Comparison of ENCODE assay signal across 2 cellular contexts in the genomic region with DNA sequence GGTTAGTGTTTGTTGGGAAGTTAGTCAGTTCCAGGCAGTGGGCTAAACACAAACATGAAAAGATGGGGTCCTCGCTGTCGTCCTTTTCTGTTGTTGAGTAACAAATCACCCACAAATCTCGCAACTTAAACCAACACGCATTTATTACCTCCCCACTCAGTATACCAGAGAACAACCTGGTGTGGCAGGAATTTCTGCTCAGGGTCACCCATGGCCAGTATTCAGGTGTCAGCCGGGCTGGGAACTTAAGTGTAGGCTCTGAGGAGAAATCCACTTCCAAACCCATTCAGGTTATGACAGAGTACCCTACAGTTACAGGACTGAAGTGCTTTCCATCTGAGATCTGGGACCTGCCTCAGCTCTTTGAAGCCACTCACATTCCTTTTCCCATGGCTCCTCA.
TF ChIP-seq lines count a peak whose summit lies in the region.

No MANE protein-coding gene starts in this region.

TF ChIP-seq in GM23338, 12 proteins besides CTCF, POLR2A, EP300 and RAD21 (continues in another document):
- TF ChIP-seq CREB1 (CRISPR knock-in tag; IDR thresholded peaks at IDR 0.05; ENCODE audit: low read depth) (no peak), EZH2phosphoT487 (IDR thresholded peaks at IDR 0.05; ENCODE audit: unreplicated experiment) (no peak), NANOG (IDR thresholded peaks at IDR 0.05; ENCODE audit: borderline replicate concordance) (no peak), ZNF331 (CRISPR knock-in tag; IDR thresholded peaks at IDR 0.05; ENCODE audit: low read depth) (no peak), ZNF114 (CRISPR knock-in tag; IDR thresholded peaks at IDR 0.05) (no peak), JUNB (IDR thresholded peaks at IDR 0.05; ENCODE audit: unreplicated experiment) (no peak), STAT1 (IDR thresholded peaks at IDR 0.05; ENCODE audit: unreplicated experiment) (no peak)
- TF ChIP-seq, protein P1, sequence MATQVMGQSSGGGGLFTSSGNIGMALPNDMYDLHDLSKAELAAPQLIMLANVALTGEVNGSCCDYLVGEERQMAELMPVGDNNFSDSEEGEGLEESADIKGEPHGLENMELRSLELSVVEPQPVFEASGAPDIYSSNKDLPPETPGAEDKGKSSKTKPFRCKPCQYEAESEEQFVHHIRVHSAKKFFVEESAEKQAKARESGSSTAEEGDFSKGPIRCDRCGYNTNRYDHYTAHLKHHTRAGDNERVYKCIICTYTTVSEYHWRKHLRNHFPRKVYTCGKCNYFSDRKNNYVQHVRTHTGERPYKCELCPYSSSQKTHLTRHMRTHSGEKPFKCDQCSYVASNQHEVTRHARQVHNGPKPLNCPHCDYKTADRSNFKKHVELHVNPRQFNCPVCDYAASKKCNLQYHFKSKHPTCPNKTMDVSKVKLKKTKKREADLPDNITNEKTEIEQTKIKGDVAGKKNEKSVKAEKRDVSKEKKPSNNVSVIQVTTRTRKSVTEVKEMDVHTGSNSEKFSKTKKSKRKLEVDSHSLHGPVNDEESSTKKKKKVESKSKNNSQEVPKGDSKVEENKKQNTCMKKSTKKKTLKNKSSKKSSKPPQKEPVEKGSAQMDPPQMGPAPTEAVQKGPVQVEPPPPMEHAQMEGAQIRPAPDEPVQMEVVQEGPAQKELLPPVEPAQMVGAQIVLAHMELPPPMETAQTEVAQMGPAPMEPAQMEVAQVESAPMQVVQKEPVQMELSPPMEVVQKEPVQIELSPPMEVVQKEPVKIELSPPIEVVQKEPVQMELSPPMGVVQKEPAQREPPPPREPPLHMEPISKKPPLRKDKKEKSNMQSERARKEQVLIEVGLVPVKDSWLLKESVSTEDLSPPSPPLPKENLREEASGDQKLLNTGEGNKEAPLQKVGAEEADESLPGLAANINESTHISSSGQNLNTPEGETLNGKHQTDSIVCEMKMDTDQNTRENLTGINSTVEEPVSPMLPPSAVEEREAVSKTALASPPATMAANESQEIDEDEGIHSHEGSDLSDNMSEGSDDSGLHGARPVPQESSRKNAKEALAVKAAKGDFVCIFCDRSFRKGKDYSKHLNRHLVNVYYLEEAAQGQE (IDR thresholded peaks at IDR 0.05; ENCODE audit: unreplicated experiment) = no peak
- TF ChIP-seq, protein P2, sequence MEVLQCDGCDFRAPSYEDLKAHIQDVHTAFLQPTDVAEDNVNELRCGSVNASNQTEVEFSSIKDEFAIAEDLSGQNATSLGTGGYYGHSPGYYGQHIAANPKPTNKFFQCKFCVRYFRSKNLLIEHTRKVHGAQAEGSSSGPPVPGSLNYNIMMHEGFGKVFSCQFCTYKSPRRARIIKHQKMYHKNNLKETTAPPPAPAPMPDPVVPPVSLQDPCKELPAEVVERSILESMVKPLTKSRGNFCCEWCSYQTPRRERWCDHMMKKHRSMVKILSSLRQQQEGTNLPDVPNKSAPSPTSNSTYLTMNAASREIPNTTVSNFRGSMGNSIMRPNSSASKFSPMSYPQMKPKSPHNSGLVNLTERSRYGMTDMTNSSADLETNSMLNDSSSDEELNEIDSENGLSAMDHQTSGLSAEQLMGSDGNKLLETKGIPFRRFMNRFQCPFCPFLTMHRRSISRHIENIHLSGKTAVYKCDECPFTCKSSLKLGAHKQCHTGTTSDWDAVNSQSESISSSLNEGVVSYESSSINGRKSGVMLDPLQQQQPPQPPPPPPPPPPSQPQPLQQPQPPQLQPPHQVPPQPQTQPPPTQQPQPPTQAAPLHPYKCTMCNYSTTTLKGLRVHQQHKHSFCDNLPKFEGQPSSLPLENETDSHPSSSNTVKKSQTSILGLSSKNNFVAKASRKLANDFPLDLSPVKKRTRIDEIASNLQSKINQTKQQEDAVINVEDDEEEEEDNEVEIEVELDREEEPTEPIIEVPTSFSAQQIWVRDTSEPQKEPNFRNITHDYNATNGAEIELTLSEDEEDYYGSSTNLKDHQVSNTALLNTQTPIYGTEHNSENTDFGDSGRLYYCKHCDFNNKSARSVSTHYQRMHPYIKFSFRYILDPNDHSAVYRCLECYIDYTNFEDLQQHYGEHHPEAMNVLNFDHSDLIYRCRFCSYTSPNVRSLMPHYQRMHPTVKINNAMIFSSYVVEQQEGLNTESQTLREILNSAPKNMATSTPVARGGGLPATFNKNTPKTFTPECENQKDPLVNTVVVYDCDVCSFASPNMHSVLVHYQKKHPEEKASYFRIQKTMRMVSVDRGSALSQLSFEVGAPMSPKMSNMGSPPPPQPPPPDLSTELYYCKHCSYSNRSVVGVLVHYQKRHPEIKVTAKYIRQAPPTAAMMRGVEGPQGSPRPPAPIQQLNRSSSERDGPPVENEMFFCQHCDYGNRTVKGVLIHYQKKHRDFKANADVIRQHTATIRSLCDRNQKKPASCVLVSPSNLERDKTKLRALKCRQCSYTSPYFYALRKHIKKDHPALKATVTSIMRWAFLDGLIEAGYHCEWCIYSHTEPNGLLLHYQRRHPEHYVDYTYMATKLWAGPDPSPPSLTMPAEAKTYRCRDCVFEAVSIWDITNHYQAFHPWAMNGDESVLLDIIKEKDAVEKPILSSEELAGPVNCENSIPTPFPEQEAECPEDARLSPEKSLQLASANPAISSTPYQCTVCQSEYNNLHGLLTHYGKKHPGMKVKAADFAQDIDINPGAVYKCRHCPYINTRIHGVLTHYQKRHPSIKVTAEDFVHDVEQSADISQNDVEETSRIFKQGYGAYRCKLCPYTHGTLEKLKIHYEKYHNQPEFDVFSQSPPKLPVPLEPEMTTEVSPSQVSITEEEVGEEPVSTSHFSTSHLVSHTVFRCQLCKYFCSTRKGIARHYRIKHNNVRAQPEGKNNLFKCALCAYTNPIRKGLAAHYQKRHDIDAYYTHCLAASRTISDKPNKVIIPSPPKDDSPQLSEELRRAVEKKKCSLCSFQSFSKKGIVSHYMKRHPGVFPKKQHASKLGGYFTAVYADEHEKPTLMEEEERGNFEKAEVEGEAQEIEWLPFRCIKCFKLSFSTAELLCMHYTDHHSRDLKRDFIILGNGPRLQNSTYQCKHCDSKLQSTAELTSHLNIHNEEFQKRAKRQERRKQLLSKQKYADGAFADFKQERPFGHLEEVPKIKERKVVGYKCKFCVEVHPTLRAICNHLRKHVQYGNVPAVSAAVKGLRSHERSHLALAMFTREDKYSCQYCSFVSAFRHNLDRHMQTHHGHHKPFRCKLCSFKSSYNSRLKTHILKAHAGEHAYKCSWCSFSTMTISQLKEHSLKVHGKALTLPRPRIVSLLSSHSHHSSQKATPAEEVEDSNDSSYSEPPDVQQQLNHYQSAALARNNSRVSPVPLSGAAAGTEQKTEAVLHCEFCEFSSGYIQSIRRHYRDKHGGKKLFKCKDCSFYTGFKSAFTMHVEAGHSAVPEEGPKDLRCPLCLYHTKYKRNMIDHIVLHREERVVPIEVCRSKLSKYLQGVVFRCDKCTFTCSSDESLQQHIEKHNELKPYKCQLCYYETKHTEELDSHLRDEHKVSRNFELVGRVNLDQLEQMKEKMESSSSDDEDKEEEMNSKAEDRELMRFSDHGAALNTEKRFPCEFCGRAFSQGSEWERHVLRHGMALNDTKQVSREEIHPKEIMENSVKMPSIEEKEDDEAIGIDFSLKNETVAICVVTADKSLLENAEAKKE (CRISPR knock-in tag; IDR thresholded peaks at IDR 0.05) = no peak
- TF ChIP-seq, protein P3, sequence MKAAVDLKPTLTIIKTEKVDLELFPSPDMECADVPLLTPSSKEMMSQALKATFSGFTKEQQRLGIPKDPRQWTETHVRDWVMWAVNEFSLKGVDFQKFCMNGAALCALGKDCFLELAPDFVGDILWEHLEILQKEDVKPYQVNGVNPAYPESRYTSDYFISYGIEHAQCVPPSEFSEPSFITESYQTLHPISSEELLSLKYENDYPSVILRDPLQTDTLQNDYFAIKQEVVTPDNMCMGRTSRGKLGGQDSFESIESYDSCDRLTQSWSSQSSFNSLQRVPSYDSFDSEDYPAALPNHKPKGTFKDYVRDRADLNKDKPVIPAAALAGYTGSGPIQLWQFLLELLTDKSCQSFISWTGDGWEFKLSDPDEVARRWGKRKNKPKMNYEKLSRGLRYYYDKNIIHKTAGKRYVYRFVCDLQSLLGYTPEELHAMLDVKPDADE (IDR thresholded peaks at IDR 0.05) = no peak

TF ChIP-seq in HepG2, 621 proteins besides CTCF, POLR2A, EP300 and RAD21:
- TF ChIP-seq JUN (CRISPR knock-in tag; IDR thresholded peaks at IDR 0.05) (no peak), XBP1 (CRISPR knock-in tag; IDR thresholded peaks at IDR 0.05) (no peak), HNRNPK (IDR thresholded peaks at IDR 0.05; ENCODE audit: low read depth, low read length, poor library complexity, severe bottlenecking) (no peak), ZNF775 (CRISPR knock-in tag; IDR thresholded peaks at IDR 0.05; ENCODE audit: borderline replicate concordance) (no peak), PHF20 (CRISPR knock-in tag; IDR thresholded peaks at IDR 0.05) (no peak), NFIB (CRISPR knock-in tag; IDR thresholded peaks at IDR 0.05; ENCODE audit: borderline replicate concordance) (no peak), ARHGAP35 (CRISPR knock-in tag; IDR thresholded peaks at IDR 0.05; ENCODE audit: borderline replicate concordance) (no peak), PRPF4 (IDR thresholded peaks at IDR 0.05; ENCODE audit: low read depth, low read length, poor library complexity, severe bottlenecking) (no peak), MAFK (conservative IDR thresholded peaks at IDR 0.05 in 1 of 2, IDR thresholded peaks at IDR 0.05 in 1 of 2; ENCODE audit: low read length in 2 of 2) (no peak), NR2F6 (IDR thresholded peaks at IDR 0.05) (no peak), NR2F6 (CRISPR knock-in tag; IDR thresholded peaks at IDR 0.05) (no peak), ZZZ3 (CRISPR knock-in tag; IDR thresholded peaks at IDR 0.05; ENCODE audit: borderline replicate concordance) (no peak), ZMYM2 (CRISPR knock-in tag; IDR thresholded peaks at IDR 0.05) (no peak), MED1 (CRISPR knock-in tag; IDR thresholded peaks at IDR 0.05) (no peak)
- TF ChIP-seq, protein P4, sequence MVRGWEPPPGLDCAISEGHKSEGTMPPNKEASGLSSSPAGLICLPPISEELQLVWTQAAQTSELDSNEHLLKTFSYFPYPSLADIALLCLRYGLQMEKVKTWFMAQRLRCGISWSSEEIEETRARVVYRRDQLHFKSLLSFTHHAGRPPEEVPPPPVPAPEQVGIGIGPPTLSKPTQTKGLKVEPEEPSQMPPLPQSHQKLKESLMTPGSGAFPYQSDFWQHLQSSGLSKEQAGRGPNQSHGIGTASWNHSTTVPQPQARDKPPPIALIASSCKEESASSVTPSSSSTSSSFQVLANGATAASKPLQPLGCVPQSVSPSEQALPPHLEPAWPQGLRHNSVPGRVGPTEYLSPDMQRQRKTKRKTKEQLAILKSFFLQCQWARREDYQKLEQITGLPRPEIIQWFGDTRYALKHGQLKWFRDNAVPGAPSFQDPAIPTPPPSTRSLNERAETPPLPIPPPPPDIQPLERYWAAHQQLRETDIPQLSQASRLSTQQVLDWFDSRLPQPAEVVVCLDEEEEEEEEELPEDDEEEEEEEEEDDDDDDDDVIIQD (CRISPR knock-in tag; IDR thresholded peaks at IDR 0.05; ENCODE audit: low read depth) = no peak
- TF ChIP-seq, protein P5, sequence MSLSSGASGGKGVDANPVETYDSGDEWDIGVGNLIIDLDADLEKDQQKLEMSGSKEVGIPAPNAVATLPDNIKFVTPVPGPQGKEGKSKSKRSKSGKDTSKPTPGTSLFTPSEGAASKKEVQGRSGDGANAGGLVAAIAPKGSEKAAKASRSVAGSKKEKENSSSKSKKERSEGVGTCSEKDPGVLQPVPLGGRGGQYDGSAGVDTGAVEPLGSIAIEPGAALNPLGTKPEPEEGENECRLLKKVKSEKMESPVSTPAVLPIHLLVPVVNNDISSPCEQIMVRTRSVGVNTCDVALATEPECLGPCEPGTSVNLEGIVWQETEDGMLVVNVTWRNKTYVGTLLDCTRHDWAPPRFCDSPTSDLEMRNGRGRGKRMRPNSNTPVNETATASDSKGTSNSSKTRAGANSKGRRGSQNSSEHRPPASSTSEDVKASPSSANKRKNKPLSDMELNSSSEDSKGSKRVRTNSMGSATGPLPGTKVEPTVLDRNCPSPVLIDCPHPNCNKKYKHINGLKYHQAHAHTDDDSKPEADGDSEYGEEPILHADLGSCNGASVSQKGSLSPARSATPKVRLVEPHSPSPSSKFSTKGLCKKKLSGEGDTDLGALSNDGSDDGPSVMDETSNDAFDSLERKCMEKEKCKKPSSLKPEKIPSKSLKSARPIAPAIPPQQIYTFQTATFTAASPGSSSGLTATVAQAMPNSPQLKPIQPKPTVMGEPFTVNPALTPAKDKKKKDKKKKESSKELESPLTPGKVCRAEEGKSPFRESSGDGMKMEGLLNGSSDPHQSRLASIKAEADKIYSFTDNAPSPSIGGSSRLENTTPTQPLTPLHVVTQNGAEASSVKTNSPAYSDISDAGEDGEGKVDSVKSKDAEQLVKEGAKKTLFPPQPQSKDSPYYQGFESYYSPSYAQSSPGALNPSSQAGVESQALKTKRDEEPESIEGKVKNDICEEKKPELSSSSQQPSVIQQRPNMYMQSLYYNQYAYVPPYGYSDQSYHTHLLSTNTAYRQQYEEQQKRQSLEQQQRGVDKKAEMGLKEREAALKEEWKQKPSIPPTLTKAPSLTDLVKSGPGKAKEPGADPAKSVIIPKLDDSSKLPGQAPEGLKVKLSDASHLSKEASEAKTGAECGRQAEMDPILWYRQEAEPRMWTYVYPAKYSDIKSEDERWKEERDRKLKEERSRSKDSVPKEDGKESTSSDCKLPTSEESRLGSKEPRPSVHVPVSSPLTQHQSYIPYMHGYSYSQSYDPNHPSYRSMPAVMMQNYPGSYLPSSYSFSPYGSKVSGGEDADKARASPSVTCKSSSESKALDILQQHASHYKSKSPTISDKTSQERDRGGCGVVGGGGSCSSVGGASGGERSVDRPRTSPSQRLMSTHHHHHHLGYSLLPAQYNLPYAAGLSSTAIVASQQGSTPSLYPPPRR (CRISPR knock-in tag; IDR thresholded peaks at IDR 0.05; ENCODE audit: borderline replicate concordance) = no peak
- TF ChIP-seq, protein P6, sequence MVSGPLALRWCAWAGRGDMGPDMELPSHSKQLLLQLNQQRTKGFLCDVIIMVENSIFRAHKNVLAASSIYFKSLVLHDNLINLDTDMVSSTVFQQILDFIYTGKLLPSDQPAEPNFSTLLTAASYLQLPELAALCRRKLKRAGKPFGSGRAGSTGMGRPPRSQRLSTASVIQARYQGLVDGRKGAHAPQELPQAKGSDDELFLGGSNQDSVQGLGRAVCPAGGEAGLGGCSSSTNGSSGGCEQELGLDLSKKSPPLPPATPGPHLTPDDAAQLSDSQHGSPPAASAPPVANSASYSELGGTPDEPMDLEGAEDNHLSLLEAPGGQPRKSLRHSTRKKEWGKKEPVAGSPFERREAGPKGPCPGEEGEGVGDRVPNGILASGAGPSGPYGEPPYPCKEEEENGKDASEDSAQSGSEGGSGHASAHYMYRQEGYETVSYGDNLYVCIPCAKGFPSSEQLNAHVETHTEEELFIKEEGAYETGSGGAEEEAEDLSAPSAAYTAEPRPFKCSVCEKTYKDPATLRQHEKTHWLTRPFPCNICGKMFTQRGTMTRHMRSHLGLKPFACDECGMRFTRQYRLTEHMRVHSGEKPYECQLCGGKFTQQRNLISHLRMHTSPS (CRISPR knock-in tag; IDR thresholded peaks at IDR 0.05; ENCODE audit: low read depth) = no peak
- TF ChIP-seq, protein P7, sequence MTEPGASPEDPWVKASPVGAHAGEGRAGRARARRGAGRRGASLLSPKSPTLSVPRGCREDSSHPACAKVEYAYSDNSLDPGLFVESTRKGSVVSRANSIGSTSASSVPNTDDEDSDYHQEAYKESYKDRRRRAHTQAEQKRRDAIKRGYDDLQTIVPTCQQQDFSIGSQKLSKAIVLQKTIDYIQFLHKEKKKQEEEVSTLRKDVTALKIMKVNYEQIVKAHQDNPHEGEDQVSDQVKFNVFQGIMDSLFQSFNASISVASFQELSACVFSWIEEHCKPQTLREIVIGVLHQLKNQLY (CRISPR knock-in tag; IDR thresholded peaks at IDR 0.05) = no peak
TF ChIP-seq in HepG2: peak in this region for 0.
